9 cellular contexts compared by ENCODE assay signal in genomic region chr11:121467965-121468364, GRCh38. TPM values are rescaled to one million over a fixed set of nuclear protein-coding genes. Genes with fewer than 3 reads are reported as not detected.
DNase-seq lines count a peak whose midpoint lies in the region; ATAC-seq and TF ChIP-seq lines count a peak whose summit lies in the region.
"Had no signal": no experiment of that assay in that cellular context is flagged by ENCODE, and none has a peak within 500 bp of the region (broad histone marks: within the 10 kb centered on the region; RNA-seq: fewer than 3 reads in every experiment).

No MANE protein-coding gene starts in this region.

- TF ChIP-seq CTCF in activated B cell treated with CpG ODN at 0.5 μM for 24 hours (IDR thresholded peaks at IDR 0.05), result no peak
- no peak for TF ChIP-seq CTCF in dorsolateral prefrontal cortex (IDR thresholded peaks at IDR 0.05 in 54 of 56, conservative IDR thresholded peaks at IDR 0.05 in 2 of 56; ENCODE audit: low read depth in 1 of 56, partially characterized antibody in 56 of 56)
- TF ChIP-seq CTCF in A673 (conservative IDR thresholded peaks at IDR 0.05; ENCODE audit: low read depth, low read length), result no peak

- H3K9me3 Mint-ChIP-seq in activated B cell treated with CpG ODN at 0.5 μM for 24 hours, result no peaks in the 10 kb centered on the region

- no peaks in the 10 kb centered on the region for H3K9me3 ChIP-seq in A673 (ENCODE audit: low read depth, low read length, poor library complexity, severe bottlenecking)

- H3K27ac ChIP-seq in dorsolateral prefrontal cortex (peak overlapping the region in 54 of 59 donors; percentile 9 to 94 (median 83)), A673 (ENCODE audit: low read depth, low read length, poor library complexity, severe bottlenecking) (no peak overlapping the region)
- H3K27ac ChIP-seq: KMS-11 had no signal

- peaks cover 82% of the 10 kb centered on the region for H3K4me1 Mint-ChIP-seq in activated B cell treated with CpG ODN at 0.5 μM for 24 hours

- no peaks in the 10 kb centered on the region for H3K27me3 Mint-ChIP-seq in activated B cell treated with CpG ODN at 0.5 μM for 24 hours

- ATAC-seq in GM18861 (IDR thresholded peaks at IDR 0.05; ENCODE audit: unreplicated experiment) (peak; percentile 35), HG02870 (IDR thresholded peaks at IDR 0.05; ENCODE audit: unreplicated experiment) (peak; percentile 65), activated B cell treated with CpG ODN at 0.5 μM for 24 hours (ENCODE audit: low read depth) (peak; percentile 66)

- no TSS peak for BruUV-seq in A673 (replicated peaks; lab: Mats Ljungman, UMichigan)

- CTCF ChIA-PET in activated B cell treated with CpG ODN at 0.5 μM for 24 hours (lab: Charles Lee) (interaction anchor here (1.1 to 2.4 kb wide), 4 partner anchors 11 to 124 kb away, joined by 3 to 13 read pairs (median 4); partner anchors contain the start of genes SORL1 and SORL1-AS1), A673 (lab: Charles Lee) (no interaction called here)

- POLR2A ChIA-PET in activated B cell treated with CpG ODN at 0.5 μM for 24 hours (lab: Charles Lee), result interaction anchor here (0.8 to 10.2 kb wide), 8 partner anchors 11 to 82 kb away, joined by 3 to 148 read pairs (median 3); partner anchors contain the start of genes SORL1 and SORL1-AS1
- POLR2A ChIA-PET in A673 (lab: Charles Lee; ENCODE audit: low non-redundant PET), result no interaction called here

- peaks cover 34% of the 10 kb centered on the region for H3K36me3 Mint-ChIP-seq in activated B cell treated with CpG ODN at 0.5 μM for 24 hours (ENCODE audit: low read depth)

- H3K27me3 ChIP-seq in dorsolateral prefrontal cortex (no peaks in the 10 kb centered on the region), A673 (replicated peaks; ENCODE audit: insufficient read depth, low read depth, low read length, poor library complexity) (no peaks in the 10 kb centered on the region)

- H3K36me3 ChIP-seq in A673 (ENCODE audit: insufficient read depth, low read length, poor library complexity, severe bottlenecking), result no peaks in the 10 kb centered on the region

- intact Hi-C loops in activated B cell treated with CpG ODN at 0.5 μM for 24 hours (cut with micrococcal nuclease) (loop anchor here (5.0 kb wide), 1 partner anchor 146 kb away; no protein-coding TSS in a partner anchor), dorsolateral prefrontal cortex (cut with DNase I) (no loop called here), A673 (cut with micrococcal nuclease; ENCODE audit: unreplicated experiment) (no loop called here)

- peak overlapping the region; percentile 75 for H3K27ac Mint-ChIP-seq in activated B cell treated with CpG ODN at 0.5 μM for 24 hours

- H3K4me3 ChIP-seq in dorsolateral prefrontal cortex (peak overlapping the region in 2 of 59 donors; percentile 1 to 10), A673 (ENCODE audit: low read depth, low read length, poor library complexity, severe bottlenecking) (no peak overlapping the region)

- peaks cover 17% of the 10 kb centered on the region for H3K4me1 ChIP-seq in A673 (ENCODE audit: insufficient read depth, low read length, poor library complexity, severe bottlenecking)

- DNase-seq in activated B cell treated with CpG ODN at 0.5 μM for 24 hours (no peak), dorsolateral prefrontal cortex (peak in 6 of 10 donors; percentile 50 to 71 (median 56)), NCI-H748 (lab: John Stamatoyannopoulos, UW; ENCODE audit: unreplicated experiment) (no peak), MV-4-11 (lab: John Stamatoyannopoulos, UW) (no peak), A673 (ENCODE audit: low spot score) (no peak)
- DNase-seq in stimulated activated CD4-positive, alpha-beta T cell treated with anti-CD3 and anti-CD28 coated beads, TNF-alpha, amount 100 ng/mL, for 4 hours (ENCODE audit: low read depth in 3 of 3), result peak in 2 of 3 experiments; percentile 72 to 79

- peak overlapping the region; percentile 67 for H3K4me3 Mint-ChIP-seq in activated B cell treated with CpG ODN at 0.5 μM for 24 hours

RNA-seq across cellular contexts. Expression of gene SORL1, which starts 15.9 kb away (rescaled TPM):
- total RNA-seq in activated B cell treated with CpG ODN at 0.5 μM for 24 hours, result 159 and 180 TPM in 2 replicates
- total RNA-seq in dorsolateral prefrontal cortex, result 100 to 1,000 TPM; 181 to 321 (median 250) TPM
- 0.95 and 1.2 TPM in 2 replicates for total RNA-seq in A673 (2021)

Comparison
In these comparisons a context has a peak if more than half of its experiments do, and no peak if none do; other contexts are left out.
1. DNase-seq: peak in dorsolateral prefrontal cortex (6 of 10) and stimulated activated CD4-positive, alpha-beta T cell treated with anti-CD3 and anti-CD28 coated beads, TNF-alpha, amount 100 ng/mL, for 4 hours (2 of 3); none in activated B cell treated with CpG ODN at 0.5 μM for 24 hours (single experiment), NCI-H748 (single experiment), MV-4-11 (single experiment) and A673 (single experiment).
2. RNA of gene SORL1, which starts 15.9 kb away (total RNA-seq): 181 to 321 TPM in dorsolateral prefrontal cortex and 159 to 180 TPM in activated B cell treated with CpG ODN at 0.5 μM for 24 hours; 0.95 to 1.2 TPM in A673; every median in the first group is over 10 times any median in the second.
3. Peak in every context shown above with its lines, with median percentiles within 50 percentile points of each other: ATAC-seq.